Comparison of ENCODE assay signal across 19 cellular contexts in genomic region chr6:138218449-138218848, GRCh38. TPM values are rescaled to one million over a fixed set of nuclear protein-coding genes. Genes with fewer than 3 reads are reported as not detected.
DNase-seq lines count a peak whose midpoint lies in the region; ATAC-seq and TF ChIP-seq lines count a peak whose summit lies in the region.
"Had no signal": no experiment of that assay in that cellular context is flagged by ENCODE, and none has a peak within 500 bp of the region (broad histone marks: within the 10 kb centered on the region; RNA-seq: fewer than 3 reads in every experiment).

PBOV1 (minus strand) TSS chr6:138218491; CDS start chr6:138218395, 96 bp downstream.

- BruUV-seq in A673 (replicated peaks; lab: Mats Ljungman, UMichigan), result no TSS peak

- H3K36me3 Mint-ChIP-seq in activated CD8-positive, alpha-beta memory T cell treated with anti-CD3 and anti-CD28 coated beads, Interleukin-2, amount 10 ng/mL, durations not matched to agents 7 days and 5 days, result no peaks in the 10 kb centered on the region
- H3K36me3 Mint-ChIP-seq: CD4-positive, alpha-beta memory T cell had no signal

- no peak for TF ChIP-seq POLR2A in stomach (IDR thresholded peaks at IDR 0.05)
- no peak for TF ChIP-seq POLR2A in tibial nerve (IDR thresholded peaks at IDR 0.05)

- H3K27ac ChIP-seq in 22Rv1 (peak within 1 kb of the TSS; percentile 100), VCaP (peak within 1 kb of the TSS; percentile 34), stomach (peak within 1 kb of the TSS in 4 of 5 donors; percentile 14 to 66 (median 44)), tibial nerve (no peak within 1 kb of the TSS), A673 (ENCODE audit: low read depth, low read length, poor library complexity, severe bottlenecking) (no peak within 1 kb of the TSS)
- H3K27ac ChIP-seq: A549 had no signal

- TF ChIP-seq EP300 in stomach (IDR thresholded peaks at IDR 0.05), result no peak
- no peak for TF ChIP-seq EP300 in tibial nerve (IDR thresholded peaks at IDR 0.05)

- H3K36me3 ChIP-seq in stomach, result no peaks in the 10 kb centered on the region
- no peaks in the 10 kb centered on the region for H3K36me3 ChIP-seq in tibial nerve
- H3K36me3 ChIP-seq in A673 (ENCODE audit: insufficient read depth, low read length, poor library complexity, severe bottlenecking), result no peaks in the 10 kb centered on the region

- POLR2A ChIA-PET in A673 (lab: Charles Lee; ENCODE audit: low non-redundant PET), result no interaction called here

- 55 to 76% (median 59%) methylated on average over 2 of the region's 2 CpGs for WGBS in stomach, 5 donors
- WGBS in tibial nerve, 2 donors, result 64 to 69% methylated on average over 2 of the region's 2 CpGs

- ATAC-seq in left colon, result peak; percentile 75
- no peak for ATAC-seq in activated CD8-positive, alpha-beta memory T cell treated with anti-CD3 and anti-CD28 coated beads, Interleukin-2, amount 10 ng/mL, durations not matched to agents 7 days and 5 days
- ATAC-seq: A549 had no signal

- intact Hi-C loops in left colon (cut with DNase I, micrococcal nuclease) (no loop called here), stomach (cut with DNase I; ENCODE audit: low total_unique reads) (no loop called here), A673 (cut with micrococcal nuclease; ENCODE audit: unreplicated experiment) (no loop called here)

- H3K4me3 ChIP-seq in stomach (no peak within 1 kb of the TSS), tibial nerve (no peak within 1 kb of the TSS), A673 (ENCODE audit: low read depth, low read length, poor library complexity, severe bottlenecking) (no peak within 1 kb of the TSS)
- H3K4me3 ChIP-seq: A549 had no signal

- CTCF ChIA-PET in activated CD8-positive, alpha-beta memory T cell treated with anti-CD3 and anti-CD28 coated beads, Interleukin-2, amount 10 ng/mL, durations not matched to agents 7 days and 5 days (lab: Charles Lee), result no interaction called here
- CTCF ChIA-PET in A673 (lab: Charles Lee), result no interaction called here

- no peak for TF ChIP-seq CTCF in 22Rv1 (IDR thresholded peaks at IDR 0.05)
- TF ChIP-seq CTCF in VCaP (conservative IDR thresholded peaks at IDR 0.05), result no peak
- TF ChIP-seq CTCF in stomach (IDR thresholded peaks at IDR 0.05), result no peak
- TF ChIP-seq CTCF in tibial nerve (IDR thresholded peaks at IDR 0.05), result no peak
- no peak for TF ChIP-seq CTCF in A673 (conservative IDR thresholded peaks at IDR 0.05; ENCODE audit: low read depth, low read length)

- DNase-seq in left colon (no peak), stomach (no peak), COR-L47 (lab: John Stamatoyannopoulos, UW) (no peak), tibial nerve (ENCODE audit: low spot score in 2 of 2) (no peak), A673 (ENCODE audit: low spot score) (no peak)
- no peak for DNase-seq in activated CD8-positive, alpha-beta memory T cell treated with anti-CD3 and anti-CD28 coated beads, Interleukin-2, amount 10 ng/mL, durations not matched to agents 7 days and 5 days
- DNase-seq: 8988T; C1 segment of cervical spinal cord; Caco-2; CD4-positive, alpha-beta memory T cell; DMS153; DND-41; H7; HCEC 1CT had no signal

- H3K4me1 Mint-ChIP-seq in activated CD8-positive, alpha-beta memory T cell treated with anti-CD3 and anti-CD28 coated beads, Interleukin-2, amount 10 ng/mL, durations not matched to agents 7 days and 5 days, result no peaks in the 10 kb centered on the region
- H3K4me1 Mint-ChIP-seq: CD4-positive, alpha-beta memory T cell had no signal

- H3K9me3 Mint-ChIP-seq in activated CD8-positive, alpha-beta memory T cell treated with anti-CD3 and anti-CD28 coated beads, Interleukin-2, amount 10 ng/mL, durations not matched to agents 7 days and 5 days (ENCODE audit: low read depth), result no peaks in the 10 kb centered on the region
- H3K9me3 Mint-ChIP-seq: CD4-positive, alpha-beta memory T cell had no signal

- no peaks in the 10 kb centered on the region for H3K27me3 ChIP-seq in stomach
- H3K27me3 ChIP-seq in tibial nerve, result no peaks in the 10 kb centered on the region
- H3K27me3 ChIP-seq in A673 (replicated peaks; ENCODE audit: insufficient read depth, low read depth, low read length, poor library complexity), result no peaks in the 10 kb centered on the region

- no peak within 1 kb of the TSS for H3K4me3 Mint-ChIP-seq in activated CD8-positive, alpha-beta memory T cell treated with anti-CD3 and anti-CD28 coated beads, Interleukin-2, amount 10 ng/mL, durations not matched to agents 7 days and 5 days
- H3K4me3 Mint-ChIP-seq: CD4-positive, alpha-beta memory T cell had no signal

- H3K27me3 Mint-ChIP-seq in activated CD8-positive, alpha-beta memory T cell treated with anti-CD3 and anti-CD28 coated beads, Interleukin-2, amount 10 ng/mL, durations not matched to agents 7 days and 5 days, result peaks cover 50% of the 10 kb centered on the region

- H3K9me3 ChIP-seq in stomach (no peaks in the 10 kb centered on the region), tibial nerve (no peaks in the 10 kb centered on the region), A673 (ENCODE audit: low read depth, low read length, poor library complexity, severe bottlenecking) (no peaks in the 10 kb centered on the region)
- H3K9me3 ChIP-seq: A549, Caco-2 had no signal

- H3K4me1 ChIP-seq in stomach, result peaks cover 0 to 23% (median 7%) of the 10 kb centered on the region in 4 donors
- no peaks in the 10 kb centered on the region for H3K4me1 ChIP-seq in tibial nerve
- no peaks in the 10 kb centered on the region for H3K4me1 ChIP-seq in A673 (ENCODE audit: insufficient read depth, low read length, poor library complexity, severe bottlenecking)
- H3K4me1 ChIP-seq: A549, Caco-2 had no signal

- H3K27ac Mint-ChIP-seq in activated CD8-positive, alpha-beta memory T cell treated with anti-CD3 and anti-CD28 coated beads, Interleukin-2, amount 10 ng/mL, durations not matched to agents 7 days and 5 days, result no peak within 1 kb of the TSS
- H3K27ac Mint-ChIP-seq: CD4-positive, alpha-beta memory T cell had no signal

RNA-seq across cellular contexts. Expression of gene PBOV1, which starts in this region (rescaled TPM):
- not detected for total RNA-seq in left colon
- total RNA-seq in stomach, result not detected
- not detected for polyA plus RNA-seq in stomach
- not detected for total RNA-seq in tibial nerve
- not detected for total RNA-seq in activated CD8-positive, alpha-beta memory T cell treated with anti-CD3 and anti-CD28 coated beads, Interleukin-2, amount 10 ng/mL, durations not matched to agents 7 days and 5 days
- not detected in 2 replicates for total RNA-seq in A673 (2021)
- total RNA-seq: Caco-2; CD4-positive, alpha-beta memory T cell; H1; H7 had no signal
- polyA plus RNA-seq: A549; BJ; CD4-positive, alpha-beta memory T cell; H1 had no signal

Comparison
In these comparisons a context has a peak if more than half of its experiments do, and no peak if none do; other contexts are left out.
1. Peak in ATAC-seq in left colon; RNA of the gene not detected or under 1 TPM.
2. H3K27ac ChIP-seq: peak in 22Rv1 (single experiment), VCaP (single experiment) and stomach (4 of 5); none in tibial nerve (0 of 4) and A673 (single experiment).